ENCODE assay signal across 1 cellular context in the genomic region with DNA sequence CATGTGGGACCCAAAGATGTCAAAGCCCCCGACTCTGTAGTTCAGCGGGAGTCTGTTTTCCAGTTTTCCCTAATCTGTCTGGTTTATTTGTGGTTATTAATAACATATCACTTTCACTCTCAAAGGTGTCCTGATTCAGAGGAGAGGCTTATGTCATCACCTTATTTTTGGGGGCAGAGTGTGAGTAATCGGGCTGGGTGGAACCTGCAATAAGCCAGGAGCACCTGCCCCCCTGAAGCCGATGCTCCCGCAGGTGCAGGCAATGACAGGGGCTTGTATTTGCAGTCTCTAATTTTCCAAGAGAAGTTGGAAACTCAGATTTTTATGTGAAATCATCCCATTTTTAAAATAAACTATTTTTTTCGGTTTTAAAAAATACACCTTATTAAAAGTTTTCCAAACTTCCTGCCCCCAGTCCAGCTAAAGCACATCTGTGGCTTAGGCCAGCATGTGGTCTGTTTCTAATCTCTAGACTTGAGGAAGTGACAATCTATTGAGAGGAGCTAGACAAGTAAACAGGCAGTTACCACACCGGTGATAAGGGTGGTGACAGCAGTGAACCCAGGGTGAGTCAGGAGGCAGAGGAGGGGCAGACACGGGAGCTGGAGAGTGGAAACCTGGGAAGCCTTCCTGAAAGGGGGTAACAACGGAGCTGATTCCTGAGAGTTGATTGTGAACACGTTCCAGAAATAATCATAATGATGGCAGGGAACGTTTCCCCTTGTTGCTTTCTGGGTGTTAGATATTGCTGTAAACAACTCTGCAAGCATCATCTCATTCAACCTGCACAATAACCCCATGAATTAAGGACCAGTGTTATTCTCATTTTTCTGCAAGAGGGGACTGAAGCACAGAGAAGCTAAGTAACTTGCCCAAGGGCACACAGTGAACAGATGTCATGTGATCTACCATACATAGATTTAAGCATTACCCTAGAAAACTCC.
TF ChIP-seq lines count a peak whose summit lies in the region.

No MANE protein-coding gene starts in this region.

TF ChIP-seq in HepG2, 621 proteins besides CTCF, POLR2A, EP300 and RAD21 (continued from another document and continues in another):
- TF ChIP-seq CREB1 (IDR thresholded peaks at IDR 0.05) (no peak), CREB1 (CRISPR knock-in tag; IDR thresholded peaks at IDR 0.05) (no peak), PPARG (CRISPR knock-in tag; conservative IDR thresholded peaks at IDR 0.05) (peak; percentile 66; the same call in 1 of the 2 replicates), CBX1 (IDR thresholded peaks at IDR 0.05; ENCODE audit: low read depth) (peak; percentile 69), ZNF24 (IDR thresholded peaks at IDR 0.05) (no peak), ZNF670 (CRISPR knock-in tag; IDR thresholded peaks at IDR 0.05; ENCODE audit: borderline replicate concordance) (0 out of 2 replicates have a peak, but pooled peaks have one; percentile 55), HHEX (CRISPR knock-in tag; IDR thresholded peaks at IDR 0.05) (peak; percentile 71; the same call in 1 of the 2 replicates), ZNF432 (CRISPR knock-in tag; IDR thresholded peaks at IDR 0.05; ENCODE audit: borderline replicate concordance) (no peak), PHF5A (CRISPR knock-in tag; IDR thresholded peaks at IDR 0.05; ENCODE audit: low read depth, unreplicated experiment) (peak; percentile 32), KLF13 (CRISPR knock-in tag; IDR thresholded peaks at IDR 0.05) (no peak), ZNF577 (CRISPR knock-in tag; IDR thresholded peaks at IDR 0.05; ENCODE audit: borderline replicate concordance, low read depth) (no peak), ZSCAN30 (CRISPR knock-in tag; IDR thresholded peaks at IDR 0.05) (no peak), TEAD3 (CRISPR knock-in tag; optimal IDR thresholded peaks at IDR 0.05; ENCODE audit: borderline replicate concordance) (peak; percentile 37), ZNF3 (CRISPR knock-in tag; IDR thresholded peaks at IDR 0.05) (no peak), NR2F6 (IDR thresholded peaks at IDR 0.05) (peak; percentile 25; the same call in 1 of the 2 replicates), NR2F6 (CRISPR knock-in tag; IDR thresholded peaks at IDR 0.05) (peak; percentile 74)
- TF ChIP-seq, protein P1, sequence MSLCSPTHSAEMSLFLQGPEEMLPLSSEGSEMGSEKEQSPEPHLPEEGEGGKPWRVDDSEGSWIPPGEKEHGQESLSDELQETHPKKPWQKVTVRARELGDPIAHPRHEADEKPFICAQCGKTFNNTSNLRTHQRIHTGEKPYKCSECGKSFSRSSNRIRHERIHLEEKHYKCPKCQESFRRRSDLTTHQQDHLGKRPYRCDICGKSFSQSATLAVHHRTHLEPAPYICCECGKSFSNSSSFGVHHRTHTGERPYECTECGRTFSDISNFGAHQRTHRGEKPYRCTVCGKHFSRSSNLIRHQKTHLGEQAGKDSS (CRISPR knock-in tag; IDR thresholded peaks at IDR 0.05; ENCODE audit: borderline replicate concordance, low read depth) = peak; percentile 65; the same call in 1 of the 2 replicates
- TF ChIP-seq, protein P2, sequence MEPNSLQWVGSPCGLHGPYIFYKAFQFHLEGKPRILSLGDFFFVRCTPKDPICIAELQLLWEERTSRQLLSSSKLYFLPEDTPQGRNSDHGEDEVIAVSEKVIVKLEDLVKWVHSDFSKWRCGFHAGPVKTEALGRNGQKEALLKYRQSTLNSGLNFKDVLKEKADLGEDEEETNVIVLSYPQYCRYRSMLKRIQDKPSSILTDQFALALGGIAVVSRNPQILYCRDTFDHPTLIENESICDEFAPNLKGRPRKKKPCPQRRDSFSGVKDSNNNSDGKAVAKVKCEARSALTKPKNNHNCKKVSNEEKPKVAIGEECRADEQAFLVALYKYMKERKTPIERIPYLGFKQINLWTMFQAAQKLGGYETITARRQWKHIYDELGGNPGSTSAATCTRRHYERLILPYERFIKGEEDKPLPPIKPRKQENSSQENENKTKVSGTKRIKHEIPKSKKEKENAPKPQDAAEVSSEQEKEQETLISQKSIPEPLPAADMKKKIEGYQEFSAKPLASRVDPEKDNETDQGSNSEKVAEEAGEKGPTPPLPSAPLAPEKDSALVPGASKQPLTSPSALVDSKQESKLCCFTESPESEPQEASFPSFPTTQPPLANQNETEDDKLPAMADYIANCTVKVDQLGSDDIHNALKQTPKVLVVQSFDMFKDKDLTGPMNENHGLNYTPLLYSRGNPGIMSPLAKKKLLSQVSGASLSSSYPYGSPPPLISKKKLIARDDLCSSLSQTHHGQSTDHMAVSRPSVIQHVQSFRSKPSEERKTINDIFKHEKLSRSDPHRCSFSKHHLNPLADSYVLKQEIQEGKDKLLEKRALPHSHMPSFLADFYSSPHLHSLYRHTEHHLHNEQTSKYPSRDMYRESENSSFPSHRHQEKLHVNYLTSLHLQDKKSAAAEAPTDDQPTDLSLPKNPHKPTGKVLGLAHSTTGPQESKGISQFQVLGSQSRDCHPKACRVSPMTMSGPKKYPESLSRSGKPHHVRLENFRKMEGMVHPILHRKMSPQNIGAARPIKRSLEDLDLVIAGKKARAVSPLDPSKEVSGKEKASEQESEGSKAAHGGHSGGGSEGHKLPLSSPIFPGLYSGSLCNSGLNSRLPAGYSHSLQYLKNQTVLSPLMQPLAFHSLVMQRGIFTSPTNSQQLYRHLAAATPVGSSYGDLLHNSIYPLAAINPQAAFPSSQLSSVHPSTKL (CRISPR knock-in tag; IDR thresholded peaks at IDR 0.05) = peak; percentile 89
- TF ChIP-seq, protein P3, sequence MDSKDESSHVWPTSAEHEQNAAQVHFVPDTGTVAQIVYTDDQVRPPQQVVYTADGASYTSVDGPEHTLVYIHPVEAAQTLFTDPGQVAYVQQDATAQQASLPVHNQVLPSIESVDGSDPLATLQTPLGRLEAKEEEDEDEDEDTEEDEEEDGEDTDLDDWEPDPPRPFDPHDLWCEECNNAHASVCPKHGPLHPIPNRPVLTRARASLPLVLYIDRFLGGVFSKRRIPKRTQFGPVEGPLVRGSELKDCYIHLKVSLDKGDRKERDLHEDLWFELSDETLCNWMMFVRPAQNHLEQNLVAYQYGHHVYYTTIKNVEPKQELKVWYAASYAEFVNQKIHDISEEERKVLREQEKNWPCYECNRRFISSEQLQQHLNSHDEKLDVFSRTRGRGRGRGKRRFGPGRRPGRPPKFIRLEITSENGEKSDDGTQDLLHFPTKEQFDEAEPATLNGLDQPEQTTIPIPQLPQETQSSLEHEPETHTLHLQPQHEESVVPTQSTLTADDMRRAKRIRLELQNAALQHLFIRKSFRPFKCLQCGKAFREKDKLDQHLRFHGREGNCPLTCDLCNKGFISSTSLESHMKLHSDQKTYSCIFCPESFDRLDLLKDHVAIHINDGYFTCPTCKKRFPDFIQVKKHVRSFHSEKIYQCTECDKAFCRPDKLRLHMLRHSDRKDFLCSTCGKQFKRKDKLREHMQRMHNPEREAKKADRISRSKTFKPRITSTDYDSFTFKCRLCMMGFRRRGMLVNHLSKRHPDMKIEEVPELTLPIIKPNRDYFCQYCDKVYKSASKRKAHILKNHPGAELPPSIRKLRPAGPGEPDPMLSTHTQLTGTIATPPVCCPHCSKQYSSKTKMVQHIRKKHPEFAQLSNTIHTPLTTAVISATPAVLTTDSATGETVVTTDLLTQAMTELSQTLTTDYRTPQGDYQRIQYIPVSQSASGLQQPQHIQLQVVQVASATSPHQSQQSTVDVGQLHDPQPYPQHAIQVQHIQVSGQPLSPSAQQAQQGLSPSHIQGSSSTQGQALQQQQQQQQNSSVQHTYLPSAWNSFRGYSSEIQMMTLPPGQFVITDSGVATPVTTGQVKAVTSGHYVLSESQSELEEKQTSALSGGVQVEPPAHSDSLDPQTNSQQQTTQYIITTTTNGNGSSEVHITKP (CRISPR knock-in tag; IDR thresholded peaks at IDR 0.05; ENCODE audit: low read depth) = 0 out of 2 replicates have a peak, but pooled peaks have one; percentile 31
- TF ChIP-seq, protein P4, sequence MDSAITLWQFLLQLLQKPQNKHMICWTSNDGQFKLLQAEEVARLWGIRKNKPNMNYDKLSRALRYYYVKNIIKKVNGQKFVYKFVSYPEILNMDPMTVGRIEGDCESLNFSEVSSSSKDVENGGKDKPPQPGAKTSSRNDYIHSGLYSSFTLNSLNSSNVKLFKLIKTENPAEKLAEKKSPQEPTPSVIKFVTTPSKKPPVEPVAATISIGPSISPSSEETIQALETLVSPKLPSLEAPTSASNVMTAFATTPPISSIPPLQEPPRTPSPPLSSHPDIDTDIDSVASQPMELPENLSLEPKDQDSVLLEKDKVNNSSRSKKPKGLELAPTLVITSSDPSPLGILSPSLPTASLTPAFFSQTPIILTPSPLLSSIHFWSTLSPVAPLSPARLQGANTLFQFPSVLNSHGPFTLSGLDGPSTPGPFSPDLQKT (CRISPR knock-in tag; IDR thresholded peaks at IDR 0.05; ENCODE audit: borderline replicate concordance) = no peak
- TF ChIP-seq, protein P5, sequence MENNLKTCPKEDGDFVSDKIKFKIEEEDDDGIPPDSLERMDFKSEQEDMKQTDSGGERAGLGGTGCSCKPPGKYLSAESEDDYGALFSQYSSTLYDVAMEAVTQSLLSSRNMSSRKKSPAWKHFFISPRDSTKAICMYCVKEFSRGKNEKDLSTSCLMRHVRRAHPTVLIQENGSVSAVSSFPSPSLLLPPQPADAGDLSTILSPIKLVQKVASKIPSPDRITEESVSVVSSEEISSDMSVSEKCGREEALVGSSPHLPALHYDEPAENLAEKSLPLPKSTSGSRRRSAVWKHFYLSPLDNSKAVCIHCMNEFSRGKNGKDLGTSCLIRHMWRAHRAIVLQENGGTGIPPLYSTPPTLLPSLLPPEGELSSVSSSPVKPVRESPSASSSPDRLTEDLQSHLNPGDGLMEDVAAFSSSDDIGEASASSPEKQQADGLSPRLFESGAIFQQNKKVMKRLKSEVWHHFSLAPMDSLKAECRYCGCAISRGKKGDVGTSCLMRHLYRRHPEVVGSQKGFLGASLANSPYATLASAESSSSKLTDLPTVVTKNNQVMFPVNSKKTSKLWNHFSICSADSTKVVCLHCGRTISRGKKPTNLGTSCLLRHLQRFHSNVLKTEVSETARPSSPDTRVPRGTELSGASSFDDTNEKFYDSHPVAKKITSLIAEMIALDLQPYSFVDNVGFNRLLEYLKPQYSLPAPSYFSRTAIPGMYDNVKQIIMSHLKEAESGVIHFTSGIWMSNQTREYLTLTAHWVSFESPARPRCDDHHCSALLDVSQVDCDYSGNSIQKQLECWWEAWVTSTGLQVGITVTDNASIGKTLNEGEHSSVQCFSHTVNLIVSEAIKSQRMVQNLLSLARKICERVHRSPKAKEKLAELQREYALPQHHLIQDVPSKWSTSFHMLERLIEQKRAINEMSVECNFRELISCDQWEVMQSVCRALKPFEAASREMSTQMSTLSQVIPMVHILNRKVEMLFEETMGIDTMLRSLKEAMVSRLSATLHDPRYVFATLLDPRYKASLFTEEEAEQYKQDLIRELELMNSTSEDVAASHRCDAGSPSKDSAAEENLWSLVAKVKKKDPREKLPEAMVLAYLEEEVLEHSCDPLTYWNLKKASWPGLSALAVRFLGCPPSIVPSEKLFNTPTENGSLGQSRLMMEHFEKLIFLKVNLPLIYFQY (CRISPR knock-in tag; IDR thresholded peaks at IDR 0.05; ENCODE audit: borderline replicate concordance) = 0 out of 2 replicates have a peak, but pooled peaks have one; percentile 38
- TF ChIP-seq, protein P6, sequence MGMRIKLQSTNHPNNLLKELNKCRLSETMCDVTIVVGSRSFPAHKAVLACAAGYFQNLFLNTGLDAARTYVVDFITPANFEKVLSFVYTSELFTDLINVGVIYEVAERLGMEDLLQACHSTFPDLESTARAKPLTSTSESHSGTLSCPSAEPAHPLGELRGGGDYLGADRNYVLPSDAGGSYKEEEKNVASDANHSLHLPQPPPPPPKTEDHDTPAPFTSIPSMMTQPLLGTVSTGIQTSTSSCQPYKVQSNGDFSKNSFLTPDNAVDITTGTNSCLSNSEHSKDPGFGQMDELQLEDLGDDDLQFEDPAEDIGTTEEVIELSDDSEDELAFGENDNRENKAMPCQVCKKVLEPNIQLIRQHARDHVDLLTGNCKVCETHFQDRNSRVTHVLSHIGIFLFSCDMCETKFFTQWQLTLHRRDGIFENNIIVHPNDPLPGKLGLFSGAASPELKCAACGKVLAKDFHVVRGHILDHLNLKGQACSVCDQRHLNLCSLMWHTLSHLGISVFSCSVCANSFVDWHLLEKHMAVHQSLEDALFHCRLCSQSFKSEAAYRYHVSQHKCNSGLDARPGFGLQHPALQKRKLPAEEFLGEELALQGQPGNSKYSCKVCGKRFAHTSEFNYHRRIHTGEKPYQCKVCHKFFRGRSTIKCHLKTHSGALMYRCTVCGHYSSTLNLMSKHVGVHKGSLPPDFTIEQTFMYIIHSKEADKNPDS (CRISPR knock-in tag; IDR thresholded peaks at IDR 0.05) = no peak
- TF ChIP-seq, protein P7, sequence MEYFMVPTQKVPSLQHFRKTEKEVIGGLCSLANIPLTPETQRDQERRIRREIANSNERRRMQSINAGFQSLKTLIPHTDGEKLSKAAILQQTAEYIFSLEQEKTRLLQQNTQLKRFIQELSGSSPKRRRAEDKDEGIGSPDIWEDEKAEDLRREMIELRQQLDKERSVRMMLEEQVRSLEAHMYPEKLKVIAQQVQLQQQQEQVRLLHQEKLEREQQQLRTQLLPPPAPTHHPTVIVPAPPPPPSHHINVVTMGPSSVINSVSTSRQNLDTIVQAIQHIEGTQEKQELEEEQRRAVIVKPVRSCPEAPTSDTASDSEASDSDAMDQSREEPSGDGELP (IDR thresholded peaks at IDR 0.05; ENCODE audit: borderline replicate concordance, low read depth) = peak; percentile 51; the same call in 1 of the 2 replicates
- TF ChIP-seq, protein P8, sequence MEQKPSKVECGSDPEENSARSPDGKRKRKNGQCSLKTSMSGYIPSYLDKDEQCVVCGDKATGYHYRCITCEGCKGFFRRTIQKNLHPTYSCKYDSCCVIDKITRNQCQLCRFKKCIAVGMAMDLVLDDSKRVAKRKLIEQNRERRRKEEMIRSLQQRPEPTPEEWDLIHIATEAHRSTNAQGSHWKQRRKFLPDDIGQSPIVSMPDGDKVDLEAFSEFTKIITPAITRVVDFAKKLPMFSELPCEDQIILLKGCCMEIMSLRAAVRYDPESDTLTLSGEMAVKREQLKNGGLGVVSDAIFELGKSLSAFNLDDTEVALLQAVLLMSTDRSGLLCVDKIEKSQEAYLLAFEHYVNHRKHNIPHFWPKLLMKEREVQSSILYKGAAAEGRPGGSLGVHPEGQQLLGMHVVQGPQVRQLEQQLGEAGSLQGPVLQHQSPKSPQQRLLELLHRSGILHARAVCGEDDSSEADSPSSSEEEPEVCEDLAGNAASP (CRISPR knock-in tag; IDR thresholded peaks at IDR 0.05; ENCODE audit: borderline replicate concordance) = peak; percentile 59; the same call in 1 of the 2 replicates
- TF ChIP-seq, protein P9, sequence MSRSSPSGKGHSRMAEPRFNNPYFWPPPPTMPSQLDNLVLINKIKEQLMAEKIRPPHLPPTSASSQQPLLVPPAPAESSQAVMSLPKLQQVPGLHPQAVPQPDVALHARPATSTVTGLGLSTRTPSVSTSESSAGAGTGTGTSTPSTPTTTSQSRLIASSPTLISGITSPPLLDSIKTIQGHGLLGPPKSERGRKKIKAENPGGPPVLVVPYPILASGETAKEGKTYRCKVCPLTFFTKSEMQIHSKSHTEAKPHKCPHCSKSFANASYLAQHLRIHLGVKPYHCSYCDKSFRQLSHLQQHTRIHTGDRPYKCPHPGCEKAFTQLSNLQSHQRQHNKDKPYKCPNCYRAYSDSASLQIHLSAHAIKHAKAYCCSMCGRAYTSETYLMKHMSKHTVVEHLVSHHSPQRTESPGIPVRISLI (CRISPR knock-in tag; IDR thresholded peaks at IDR 0.05; ENCODE audit: borderline replicate concordance) = peak; percentile 24; the same call in 1 of the 2 replicates
- TF ChIP-seq, protein P10, sequence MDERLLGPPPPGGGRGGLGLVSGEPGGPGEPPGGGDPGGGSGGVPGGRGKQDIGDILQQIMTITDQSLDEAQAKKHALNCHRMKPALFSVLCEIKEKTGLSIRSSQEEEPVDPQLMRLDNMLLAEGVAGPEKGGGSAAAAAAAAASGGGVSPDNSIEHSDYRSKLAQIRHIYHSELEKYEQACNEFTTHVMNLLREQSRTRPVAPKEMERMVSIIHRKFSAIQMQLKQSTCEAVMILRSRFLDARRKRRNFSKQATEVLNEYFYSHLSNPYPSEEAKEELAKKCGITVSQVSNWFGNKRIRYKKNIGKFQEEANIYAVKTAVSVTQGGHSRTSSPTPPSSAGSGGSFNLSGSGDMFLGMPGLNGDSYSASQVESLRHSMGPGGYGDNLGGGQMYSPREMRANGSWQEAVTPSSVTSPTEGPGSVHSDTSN (CRISPR knock-in tag; IDR thresholded peaks at IDR 0.05) = peak; percentile 61
